In genomic region chr5:42013561-42013960, GRCh38 we compare ENCODE assay signal across 19 cellular contexts.
A peak's percentile ranks its signal among the peaks of the same experiment; 100 is the strongest.
DNase-seq lines count a peak whose midpoint lies in the region; ATAC-seq and TF ChIP-seq lines count a peak whose summit lies in the region.
"Had no signal": no experiment of that assay in that cellular context is flagged by ENCODE, and none has a peak within 500 bp of the region (broad histone marks: within the 10 kb centered on the region; RNA-seq: fewer than 3 reads in every experiment).

No MANE protein-coding gene starts in this region.

- no peak overlapping the region for H3K27ac ChIP-seq in breast epithelium
- H3K27ac ChIP-seq in PC-3 (ENCODE audit: low read length) = no peak overlapping the region
- H3K27ac ChIP-seq: A549 had no signal

- H3K4me3 Mint-ChIP-seq in naive thymus-derived CD8-positive, alpha-beta T cell = no peak overlapping the region
- H3K4me3 Mint-ChIP-seq: CD4-positive, alpha-beta memory T cell; GM23338; H9 had no signal

- H3K9me3 ChIP-seq in breast epithelium = no peaks in the 10 kb centered on the region
- H3K9me3 ChIP-seq in PC-3 (ENCODE audit: low read length) = no peaks in the 10 kb centered on the region
- H3K9me3 ChIP-seq: A549 had no signal

- ATAC-seq in PC-3 (no peak), left lobe of liver (peak; percentile 78)
- ATAC-seq in naive thymus-derived CD8-positive, alpha-beta T cell = no peak
- ATAC-seq: A549, GM23338, HCT116 had no signal

- CTCF ChIA-PET in PC-3 (lab: Charles Lee) = no interaction called here

- DNase-seq in T47D (ENCODE audit: low read depth in 1 of 2, low spot score in 1 of 2) (peak; percentile 39 to 86), breast epithelium (ENCODE audit: low spot score in 2 of 2) (no peak), PC-3 (peak; percentile 11), left lobe of liver (ENCODE audit: low spot score) (no peak), HUDEP-2 (lab: John Stamatoyannopoulos, UW; ENCODE audit: unreplicated experiment in 76 of 76) (no peak), ACHN (no peak)
- DNase-seq in naive thymus-derived CD8-positive, alpha-beta T cell = no peak
- DNase-seq: 8988T; C1 segment of cervical spinal cord; Calu3; CD4-positive, alpha-beta memory T cell; COR-L47; DMS53; DMS79 treated with DMSO at 0.1 percent for 48 hours; GF-D8; H9 had no signal

- H3K4me3 ChIP-seq in breast epithelium (no peak overlapping the region), PC-3 (ENCODE audit: low read length) (no peak overlapping the region)
- H3K4me3 ChIP-seq: A549, GM23338 had no signal

- H3K36me3 ChIP-seq in breast epithelium (no peaks in the 10 kb centered on the region), PC-3 (ENCODE audit: low read depth, low read length) (no peaks in the 10 kb centered on the region)

- H3K4me1 ChIP-seq in breast epithelium = no peaks in the 10 kb centered on the region
- no peaks in the 10 kb centered on the region for H3K4me1 ChIP-seq in PC-3 (ENCODE audit: insufficient read depth, low read length)
- H3K4me1 ChIP-seq: A549 had no signal

- H4K20me1 ChIP-seq in PC-3 (ENCODE audit: low read length) = no peaks in the 10 kb centered on the region

- no peaks in the 10 kb centered on the region for H3K9me2 ChIP-seq in PC-3 (replicated peaks; ENCODE audit: low read length)

- no peaks in the 10 kb centered on the region for H3F3A ChIP-seq in PC-3 (ENCODE audit: low read length, unreplicated experiment)

- in situ Hi-C loops in T47D (cut with HindIII; ENCODE audit: low pct_unique_long_range_greater_than_20kb, low sequenced_read_pairs) (no loop called here), ACHN (cut with HindIII; ENCODE audit: low pct_ligation_motif_present, low pct_unique_long_range_greater_than_20kb, low sequenced_read_pairs) (no loop called here)

- POLR2A ChIA-PET in PC-3 (lab: Charles Lee; ENCODE audit: unreplicated experiment) = no interaction called here
- POLR2A ChIA-PET in naive thymus-derived CD8-positive, alpha-beta T cell (lab: Charles Lee) = no interaction called here

- peaks cover 4 to 44% (median 8%) of the 10 kb centered on the region in 5 donors for H3K27me3 Mint-ChIP-seq in naive thymus-derived CD8-positive, alpha-beta T cell

- H3K4me2 ChIP-seq in PC-3 (ENCODE audit: low read length) = no peak overlapping the region
- H3K4me2 ChIP-seq: A549, GM23338 had no signal

- H3K27me3 ChIP-seq in breast epithelium = no peaks in the 10 kb centered on the region
- H3K27me3 ChIP-seq in PC-3 (ENCODE audit: low read length) = peaks cover 8% of the 10 kb centered on the region; the same call in 1 of the 2 replicates

- H3K9me3 Mint-ChIP-seq in naive thymus-derived CD8-positive, alpha-beta T cell = no peaks in the 10 kb centered on the region
- H3K9me3 Mint-ChIP-seq: CD4-positive, alpha-beta memory T cell; H9 had no signal

- TF ChIP-seq POLR2A in breast epithelium (IDR thresholded peaks at IDR 0.05) = no peak

- no peaks in the 10 kb centered on the region for H3K79me2 ChIP-seq in PC-3 (ENCODE audit: low read length)

- no peak overlapping the region for H3K27ac Mint-ChIP-seq in naive thymus-derived CD8-positive, alpha-beta T cell
- H3K27ac Mint-ChIP-seq: CD4-positive, alpha-beta memory T cell; GM23338; H9 had no signal

- no peak for TF ChIP-seq CTCF in breast epithelium (IDR thresholded peaks at IDR 0.05)
- no peak for TF ChIP-seq CTCF in PC-3 (conservative IDR thresholded peaks at IDR 0.05; ENCODE audit: low read depth, low read length)

- H3K4me1 Mint-ChIP-seq in naive thymus-derived CD8-positive, alpha-beta T cell = no peaks in the 10 kb centered on the region
- H3K4me1 Mint-ChIP-seq: CD4-positive, alpha-beta memory T cell; GM23338; H9 had no signal

- H3K9ac ChIP-seq in PC-3 (ENCODE audit: low read length) = no peak overlapping the region

- no peak overlapping the region for H2AFZ ChIP-seq in PC-3 (ENCODE audit: low read length)
- H2AFZ ChIP-seq: GM23338 had no signal

- intact Hi-C loops in breast epithelium (cut with DNase I; ENCODE audit: low total_unique reads) = no loop called here
- intact Hi-C loops in PC-3 (cut with micrococcal nuclease) = no loop called here

- peaks cover 0 to 1% (median 0%) of the 10 kb centered on the region in 3 donors for H3K36me3 Mint-ChIP-seq in naive thymus-derived CD8-positive, alpha-beta T cell
- H3K36me3 Mint-ChIP-seq: CD4-positive, alpha-beta memory T cell had no signal

- BruUV-seq in PC-3 (replicated peaks; lab: Mats Ljungman, UMichigan) = no TSS peak

Comparison
In these comparisons a context has a peak if more than half of its experiments do, and no peak if none do; other contexts are left out.
1. DNase-seq: peak in T47D (2 of 2) and PC-3 (single experiment); none in breast epithelium (0 of 2), left lobe of liver (single experiment), HUDEP-2 (0 of 76), ACHN (single experiment) and naive thymus-derived CD8-positive, alpha-beta T cell (0 of 10).